Comparison of ENCODE assay signal across 18 cellular contexts in genomic region chr17:45342306-45342705, GRCh38. TPM values are rescaled to one million over a fixed set of nuclear protein-coding genes. Genes with fewer than 3 reads are reported as not detected.
DNase-seq lines count a peak whose midpoint lies in the region; FAIRE-seq and TF ChIP-seq lines count a peak whose summit lies in the region.
"Had no signal": no experiment of that assay in that cellular context is flagged by ENCODE, and none has a peak within 500 bp of the region (broad histone marks: within the 10 kb centered on the region; RNA-seq: fewer than 3 reads in every experiment).

No MANE protein-coding gene starts in this region.

- H3K27me3 ChIP-seq in AG04450 (ENCODE audit: control insufficient read depth, insufficient read depth, low read length) (no peaks in the 10 kb centered on the region), endothelial cell of umbilical vein (ENCODE audit: control insufficient read depth in 2 of 2, insufficient read depth in 2 of 2, low read length in 2 of 2) (no peaks in the 10 kb centered on the region), neuronal stem cell (ENCODE audit: control insufficient read depth in 3 of 3, insufficient read depth in 3 of 3, low read depth in 1 of 3, low read length in 3 of 3) (peaks cover 0 to 11% (median 0%) of the 10 kb centered on the region in 3 experiments)
- H3K27me3 ChIP-seq: body of pancreas had no signal

- no peak for FAIRE-seq in endothelial cell of umbilical vein (lab: Jason Lieb, UNC)
- FAIRE-seq in D721Med (lab: Jason Lieb, UNC) = no peak
- FAIRE-seq: colon, frontal cortex, GM12878 had no signal

- peak overlapping the region; percentile 1 for H3K9ac ChIP-seq in endothelial cell of umbilical vein (replicated peaks; ENCODE audit: extremely low read depth, insufficient read depth, low read length)
- no peak overlapping the region for H3K9ac ChIP-seq in neuronal stem cell (ENCODE audit: low read depth, low read length, poor library complexity)

- POLR2A ChIA-PET in AG04450 (lab: Yijun Ruan, JAX) (interaction anchor here (1.1 to 2.4 kb wide), 4 partner anchors 25 to 32 kb away, joined by 3 to 16 read pairs (median 4); partner anchors contain the start of gene MAP3K14), endothelial cell of umbilical vein (lab: Charles Lee) (no interaction called here)

- no peak overlapping the region for H3K14ac ChIP-seq in neuronal stem cell (ENCODE audit: low read length)

- no peak for TF ChIP-seq CTCF in AG04450 (IDR thresholded peaks at IDR 0.05; ENCODE audit: low read depth, low read length)
- TF ChIP-seq CTCF in HFF-Myc (IDR thresholded peaks at IDR 0.05; ENCODE audit: low read depth, low read length, missing control alignments) = no peak
- TF ChIP-seq CTCF in endothelial cell of umbilical vein (IDR thresholded peaks at IDR 0.05; ENCODE audit: extremely low read depth in 1 of 2, insufficient read depth in 1 of 2, low read depth in 1 of 2, low read length in 2 of 2) = no peak
- TF ChIP-seq CTCF in D721Med (IDR thresholded peaks at IDR 0.05; ENCODE audit: insufficient read depth, missing control alignments) = no peak

- H3K9me3 ChIP-seq in AG04450 (ENCODE audit: control insufficient read depth, insufficient read depth, low read length) (no peaks in the 10 kb centered on the region), endothelial cell of umbilical vein (replicated peaks; ENCODE audit: control insufficient read depth, insufficient read depth, low read length) (no peaks in the 10 kb centered on the region), neuronal stem cell (replicated peaks in 1 of 2; ENCODE audit: control insufficient read depth in 2 of 2, insufficient read depth in 1 of 2, low read depth in 1 of 2, low read length in 2 of 2) (no peaks in the 10 kb centered on the region)
- H3K9me3 ChIP-seq: body of pancreas had no signal

- intact Hi-C loops in endothelial cell of umbilical vein (cut with micrococcal nuclease) = no loop called here

- no TSS peak for BruUV-seq in endothelial cell of umbilical vein (replicated peaks; lab: Mats Ljungman, UMichigan)

- CTCF ChIA-PET in AG04450 (lab: Charles Lee) (no interaction called here), endothelial cell of umbilical vein (lab: Charles Lee) (interaction anchor here (1.0 to 1.6 kb wide), 3 partner anchors 19 to 145 kb away, joined by 3 to 10 read pairs (median 3); no protein-coding TSS in a partner anchor)

- H3K36me3 ChIP-seq in endothelial cell of umbilical vein (ENCODE audit: control insufficient read depth in 2 of 2, extremely low read depth in 1 of 2, insufficient read depth in 2 of 2, low read length in 2 of 2) (no peaks in the 10 kb centered on the region), neuronal stem cell (replicated peaks in 1 of 2; ENCODE audit: control insufficient read depth in 2 of 2, insufficient read depth in 2 of 2, low read length in 2 of 2) (no peaks in the 10 kb centered on the region)

- H4K20me1 ChIP-seq in endothelial cell of umbilical vein (replicated peaks; ENCODE audit: control insufficient read depth, extremely low read depth, insufficient read depth, low read length) = no peaks in the 10 kb centered on the region

- peak overlapping the region; percentile 47 for H2AK5ac ChIP-seq in neuronal stem cell (ENCODE audit: low read depth, low read length)

- H2AFZ ChIP-seq in endothelial cell of umbilical vein (ENCODE audit: low read depth, low read length) (peak overlapping the region; percentile 38), neuronal stem cell (ENCODE audit: low read length) (peak overlapping the region; percentile 85)

- H3K4me1 ChIP-seq in endothelial cell of umbilical vein (ENCODE audit: control insufficient read depth, extremely low read depth, insufficient read depth, low read length) (peaks cover 32% of the 10 kb centered on the region), neuronal stem cell (ENCODE audit: control insufficient read depth in 2 of 2, insufficient read depth in 1 of 2, low read depth in 1 of 2, low read length in 2 of 2) (peaks cover 8 to 10% of the 10 kb centered on the region in 2 donors)

- H2BK15ac ChIP-seq in neuronal stem cell (ENCODE audit: low read length) = no peak overlapping the region

- H2BK12ac ChIP-seq in neuronal stem cell (ENCODE audit: low read length) = no peak overlapping the region

- WGBS in neuronal stem cell (ENCODE audit: extremely low coverage in 2 of 2, insufficient read length in 2 of 2, insufficient replicate concordance in 1 of 2), 2 donors = no CpG with 5 or more reads among the region's 11 CpGs

- DNase-seq in AG04450 (ENCODE audit: low read depth, low spot score) (no peak), HFF-Myc (ENCODE audit: extremely low read depth, low read depth) (no peak), endothelial cell of umbilical vein (ENCODE audit: low read depth, low spot score) (no peak), neuronal stem cell (ENCODE audit: low spot score) (no peak), Ammon's horn (ENCODE audit: low spot score) (no peak), D721Med (ENCODE audit: insufficient read length, low spot score) (no peak), AG08395 (ENCODE audit: low spot score) (no peak), glomerular visceral epithelial cell (ENCODE audit: extremely low spot score) (no peak)
- DNase-seq: activated CD4-positive, alpha-beta T cell treated with anti-CD3 and anti-CD28 coated beads, Interleukin-2, amount 50 U/mL, for 4 hours; AML-193; GDM1; stimulated activated CD4-positive, alpha-beta T cell treated with anti-CD3 and anti-CD28 coated beads, Interleukin-4, amount 100 ng/mL, for 24 hours; substantia nigra; T-cell had no signal

- no peak overlapping the region for H2BK5ac ChIP-seq in neuronal stem cell (ENCODE audit: low read length)

- H3K27ac ChIP-seq in AG04450 (ENCODE audit: low read depth, low read length) (peak overlapping the region; percentile 73), endothelial cell of umbilical vein (ENCODE audit: insufficient read depth, low read depth, low read length) (peak overlapping the region; percentile 58), neuronal stem cell (replicated peaks; ENCODE audit: low read length) (no peak overlapping the region)
- H3K27ac ChIP-seq: body of pancreas had no signal

- no peak for TF ChIP-seq POLR2A in endothelial cell of umbilical vein (IDR thresholded peaks at IDR 0.05; ENCODE audit: low read depth, low read length)

- H3K4me3 ChIP-seq in AG04450 (ENCODE audit: low read depth, low read length) (no peak overlapping the region), HFF-Myc (replicated peaks; ENCODE audit: low read depth, low read length) (peak overlapping the region; percentile 29), endothelial cell of umbilical vein (replicated peaks in 1 of 3; ENCODE audit: insufficient read depth in 1 of 3, low read depth in 1 of 3, low read length in 3 of 3) (no peak overlapping the region), neuronal stem cell (ENCODE audit: low read length in 2 of 2) (no peak overlapping the region)
- H3K4me3 ChIP-seq: body of pancreas, GM12878 had no signal

- no peaks in the 10 kb centered on the region for H3K79me2 ChIP-seq in endothelial cell of umbilical vein (ENCODE audit: control insufficient read depth, insufficient read depth, low read length)

- H3K18ac ChIP-seq in neuronal stem cell (ENCODE audit: low read length) = peak overlapping the region; percentile 24

- peak overlapping the region; percentile 55 for H4K8ac ChIP-seq in neuronal stem cell (ENCODE audit: low read depth, low read length)

- H2BK120ac ChIP-seq in neuronal stem cell (ENCODE audit: low read depth, low read length) = no peak overlapping the region

- H3K9me1 ChIP-seq in endothelial cell of umbilical vein (replicated peaks; ENCODE audit: control insufficient read depth, extremely low read depth, insufficient read depth, low read length) = no peaks in the 10 kb centered on the region

- no peak overlapping the region for H3K4ac ChIP-seq in neuronal stem cell (ENCODE audit: low read length)

- dilution Hi-C loops in endothelial cell of umbilical vein (cut with MboI; ENCODE audit: extremely low pct_ligation_motif_present, low sequenced_read_pairs) = no loop called here

- H4K91ac ChIP-seq in neuronal stem cell (ENCODE audit: low read depth, low read length, poor library complexity) = no peak overlapping the region

- H3K23ac ChIP-seq in neuronal stem cell (ENCODE audit: low read depth, low read length, poor library complexity) = peak overlapping the region; percentile 81

- H3K4me2 ChIP-seq in endothelial cell of umbilical vein (ENCODE audit: insufficient read depth, low read length) (peak overlapping the region; percentile 58), neuronal stem cell (ENCODE audit: insufficient read depth, low read length, poor library complexity, severe bottlenecking) (no peak overlapping the region)

- H3K79me1 ChIP-seq in neuronal stem cell (ENCODE audit: low read depth, low read length) = no peaks in the 10 kb centered on the region

TF ChIP-seq in endothelial cell of umbilical vein, 7 proteins besides CTCF, POLR2A, EP300 and RAD21:
- no peak for TF ChIP-seq MYC (IDR thresholded peaks at IDR 0.05; ENCODE audit: low read depth, low read length)
- no peak for TF ChIP-seq JUN (IDR thresholded peaks at IDR 0.05; ENCODE audit: borderline replicate concordance, insufficient read depth, insufficient read length, low read depth)

RNA-seq across cellular contexts. Expression of gene MAP3K14, which starts 25.5 kb away (rescaled TPM):
- polyA plus RNA-seq in AG04450 (2011; rRNA removed) (4.9 and 6.6 TPM in 2 replicates), endothelial cell of umbilical vein (5.4 and 6.4 TPM in 2 replicates)
- 6.9 and 7.2 TPM in 2 replicates for polyA minus RNA-seq in AG04450 (2011; rRNA and poly(A)+ RNA removed)
- total RNA-seq in endothelial cell of umbilical vein = 7.9 and 9.8 TPM in 2 replicates
- 4.0 and 5.3 TPM in 2 replicates for polyA plus RNA-seq in endothelial cell of umbilical vein (2011; cell fraction: cytosol; rRNA removed)
- 11.9 and 13.4 TPM in 2 replicates for polyA plus RNA-seq in endothelial cell of umbilical vein (2011; cell fraction: nucleus; rRNA removed)
- polyA plus RNA-seq in endothelial cell of umbilical vein (2012) = 3.6 and 5.8 TPM in 2 replicates
- 4.2 and 4.4 TPM in 2 replicates for polyA minus RNA-seq in endothelial cell of umbilical vein
- 5.4 TPM for polyA minus RNA-seq in endothelial cell of umbilical vein (2011; cell fraction: cytosol; rRNA and poly(A)+ RNA removed)
- 5.3 and 7.3 TPM in 2 replicates for polyA minus RNA-seq in endothelial cell of umbilical vein (2011; cell fraction: nucleus; rRNA and poly(A)+ RNA removed)
- polyA plus RNA-seq in neuronal stem cell (2013, experiment 1 of 2) = 3.2 TPM
- polyA plus RNA-seq in neuronal stem cell (2013, experiment 2 of 2) = 3.2 TPM
